25 cellular contexts compared by ENCODE assay signal in the genomic region with DNA sequence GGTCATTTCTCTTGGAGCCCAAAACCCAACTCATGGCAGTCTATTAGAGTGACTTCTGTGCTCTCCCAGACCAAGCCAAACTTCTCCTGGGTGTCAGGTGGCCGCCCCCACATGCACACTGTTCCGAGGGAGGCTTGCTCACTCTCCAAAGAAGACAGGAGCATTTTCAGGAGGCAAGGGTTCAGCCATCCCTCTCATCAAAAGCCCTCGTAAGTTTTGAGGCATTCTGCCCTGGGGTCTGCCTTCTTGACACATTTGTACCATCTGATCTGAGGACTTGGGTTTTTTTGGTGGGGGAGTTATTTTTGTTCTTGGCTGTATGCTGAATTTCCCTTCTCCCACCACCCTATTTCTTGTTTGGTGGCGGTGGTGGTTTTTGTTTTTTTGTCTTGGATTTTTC.
"Had no signal": no experiment of that assay in that cellular context is flagged by ENCODE, and none has a peak within 500 bp of the region (broad histone marks: within the 10 kb centered on the region; RNA-seq: fewer than 3 reads in every experiment).

No MANE protein-coding gene starts in this region.

- H3K4me3 Mint-ChIP-seq: dendritic cell treated with granulocyte-macrophage colony-stimulating factor and Interleukin-4, amounts not matched to agents 40 ng/mL and 50 ng/mL, for 4 days; memory B cell; natural killer cell; stimulated activated naive B cell treated with anti-CD40 and anti-IgM and Interleukin-4, amounts not matched to agents 10 μg/mL and 1 μg/mL and 100 μg/mL, for 72 hours; stimulated activated naive CD8-positive, alpha-beta T cell treated with anti-CD3 and anti-CD28 coated beads, Interleukin-15, Interleukin-2, amounts not matched to agents 100 ng/mL and 50 ng/mL, for 24 hours had no signal

- H3K27ac ChIP-seq: esophagus squamous epithelium, heart right ventricle, pancreas, right lobe of liver, thoracic aorta, tibial nerve, upper lobe of right lung, vagina had no signal

- DNase-seq: effector memory CD4-positive, alpha-beta T cell; esophagus squamous epithelium; foreskin melanocyte; glutamatergic neuron; heart right ventricle; hypothalamus; kidney; natural killer cell; occipital lobe; pancreas; retina; right lobe of liver; small intestine; stimulated activated CD4-positive, alpha-beta T cell treated with anti-CD3 and anti-CD28 coated beads, Interleukin-15, amount 100 ng/mL, for 24 hours; stimulated activated CD4-positive, alpha-beta T cell treated with anti-CD3 and anti-CD28 coated beads, Interleukin-2, amount 100 ng/mL, for 48 hours; stimulated activated naive B cell treated with anti-CD40 and anti-IgM and Interleukin-4, amounts not matched to agents 10 μg/mL and 1 μg/mL and 100 μg/mL, for 72 hours; upper lobe of right lung had no signal

- H3K9me3 ChIP-seq: esophagus squamous epithelium, heart right ventricle, pancreas, right lobe of liver, thoracic aorta, tibial nerve, upper lobe of right lung, vagina had no signal

- ATAC-seq: heart right ventricle; left lobe of liver; natural killer cell; pancreas; right lobe of liver; stimulated activated naive B cell treated with anti-CD40 and anti-IgM and Interleukin-4, amounts not matched to agents 10 μg/mL and 1 μg/mL and 100 μg/mL, for 72 hours; upper lobe of right lung had no signal

- H3K27ac Mint-ChIP-seq: dendritic cell treated with granulocyte-macrophage colony-stimulating factor and Interleukin-4, amounts not matched to agents 40 ng/mL and 50 ng/mL, for 4 days; memory B cell; natural killer cell; stimulated activated naive B cell treated with anti-CD40 and anti-IgM and Interleukin-4, amounts not matched to agents 10 μg/mL and 1 μg/mL and 100 μg/mL, for 72 hours; stimulated activated naive CD8-positive, alpha-beta T cell treated with anti-CD3 and anti-CD28 coated beads, Interleukin-15, Interleukin-2, amounts not matched to agents 100 ng/mL and 50 ng/mL, for 24 hours had no signal

- H3K4me1 Mint-ChIP-seq: memory B cell; natural killer cell; stimulated activated naive B cell treated with anti-CD40 and anti-IgM and Interleukin-4, amounts not matched to agents 10 μg/mL and 1 μg/mL and 100 μg/mL, for 72 hours had no signal

- H3K27me3 Mint-ChIP-seq: stimulated activated naive B cell treated with anti-CD40 and anti-IgM and Interleukin-4, amounts not matched to agents 10 μg/mL and 1 μg/mL and 100 μg/mL, for 72 hours had no signal

- H3K9me3 Mint-ChIP-seq: dendritic cell treated with granulocyte-macrophage colony-stimulating factor and Interleukin-4, amounts not matched to agents 40 ng/mL and 50 ng/mL, for 4 days; natural killer cell had no signal

- H3K4me1 ChIP-seq: esophagus squamous epithelium, heart right ventricle, pancreas, right lobe of liver, tibial nerve, upper lobe of right lung, vagina had no signal

- H3K4me3 ChIP-seq: esophagus squamous epithelium, heart right ventricle, lung, pancreas, right lobe of liver, thoracic aorta, tibial nerve, upper lobe of right lung, vagina had no signal

- H3K27me3 ChIP-seq: heart right ventricle, pancreas, right lobe of liver, tibial nerve, upper lobe of right lung, vagina had no signal

- H3K36me3 ChIP-seq: esophagus squamous epithelium, heart right ventricle, pancreas, right lobe of liver, thoracic aorta, tibial nerve, upper lobe of right lung, vagina had no signal

- H3K36me3 Mint-ChIP-seq: memory B cell; natural killer cell; stimulated activated naive B cell treated with anti-CD40 and anti-IgM and Interleukin-4, amounts not matched to agents 10 μg/mL and 1 μg/mL and 100 μg/mL, for 72 hours had no signal
